Comparison of ENCODE assay signal across 2 cellular contexts in genomic region chr21:43825936-43826622, GRCh38.
TF ChIP-seq lines count a peak whose summit lies in the region.

No MANE protein-coding gene starts in this region.

TF ChIP-seq in IMR-90, 13 proteins besides CTCF, POLR2A, EP300 and RAD21:
- TF ChIP-seq FOS (IDR thresholded peaks at IDR 0.05; ENCODE audit: low read depth, low read length), result no peak
- no peak for TF ChIP-seq MXI1 (IDR thresholded peaks at IDR 0.05; ENCODE audit: borderline replicate concordance, low read depth, low read length)
- TF ChIP-seq BHLHE40 (IDR thresholded peaks at IDR 0.05; ENCODE audit: low read depth, low read length), result no peak
- no peak for TF ChIP-seq MAZ (IDR thresholded peaks at IDR 0.05; ENCODE audit: borderline replicate concordance, low read depth, low read length)
- TF ChIP-seq RFX5 (IDR thresholded peaks at IDR 0.05; ENCODE audit: low read depth, low read length), result no peak
- TF ChIP-seq, protein P1, sequence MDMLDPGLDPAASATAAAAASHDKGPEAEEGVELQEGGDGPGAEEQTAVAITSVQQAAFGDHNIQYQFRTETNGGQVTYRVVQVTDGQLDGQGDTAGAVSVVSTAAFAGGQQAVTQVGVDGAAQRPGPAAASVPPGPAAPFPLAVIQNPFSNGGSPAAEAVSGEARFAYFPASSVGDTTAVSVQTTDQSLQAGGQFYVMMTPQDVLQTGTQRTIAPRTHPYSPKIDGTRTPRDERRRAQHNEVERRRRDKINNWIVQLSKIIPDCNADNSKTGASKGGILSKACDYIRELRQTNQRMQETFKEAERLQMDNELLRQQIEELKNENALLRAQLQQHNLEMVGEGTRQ (IDR thresholded peaks at IDR 0.05; ENCODE audit: low read depth, low read length), result no peak
- no peak for TF ChIP-seq CEBPB (IDR thresholded peaks at IDR 0.05; ENCODE audit: low read depth, low read length)
- TF ChIP-seq MAFK (IDR thresholded peaks at IDR 0.05; ENCODE audit: low read depth, low read length), result no peak
- no peak for TF ChIP-seq CHD1 (IDR thresholded peaks at IDR 0.05; ENCODE audit: low read depth, low read length)
- TF ChIP-seq SMC3 (IDR thresholded peaks at IDR 0.05; ENCODE audit: low read depth, low read length), result no peak
- TF ChIP-seq NFE2L2 (IDR thresholded peaks at IDR 0.05; ENCODE audit: low read depth, low read length), result no peak
- TF ChIP-seq, protein P2, sequence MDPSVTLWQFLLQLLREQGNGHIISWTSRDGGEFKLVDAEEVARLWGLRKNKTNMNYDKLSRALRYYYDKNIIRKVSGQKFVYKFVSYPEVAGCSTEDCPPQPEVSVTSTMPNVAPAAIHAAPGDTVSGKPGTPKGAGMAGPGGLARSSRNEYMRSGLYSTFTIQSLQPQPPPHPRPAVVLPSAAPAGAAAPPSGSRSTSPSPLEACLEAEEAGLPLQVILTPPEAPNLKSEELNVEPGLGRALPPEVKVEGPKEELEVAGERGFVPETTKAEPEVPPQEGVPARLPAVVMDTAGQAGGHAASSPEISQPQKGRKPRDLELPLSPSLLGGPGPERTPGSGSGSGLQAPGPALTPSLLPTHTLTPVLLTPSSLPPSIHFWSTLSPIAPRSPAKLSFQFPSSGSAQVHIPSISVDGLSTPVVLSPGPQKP (IDR thresholded peaks at IDR 0.05; ENCODE audit: borderline replicate concordance, low read depth, low read length), result no peak
- no peak for TF ChIP-seq RCOR1 (IDR thresholded peaks at IDR 0.05; ENCODE audit: insufficient replicate concordance, low read length)

TF ChIP-seq in GM12878, 131 proteins besides CTCF, POLR2A, EP300 and RAD21:
- TF ChIP-seq CBFB (IDR thresholded peaks at IDR 0.05; ENCODE audit: low read depth) (no peak), BCL3 (IDR thresholded peaks at IDR 0.05; ENCODE audit: borderline replicate concordance, insufficient read depth, low read depth, low read length, poor library complexity, severe bottlenecking) (peak; percentile 37)
